Comparison of ENCODE assay signal across 17 cellular contexts in genomic region chr13:44439615-44440014, GRCh38.
DNase-seq lines count a peak whose midpoint lies in the region; ATAC-seq, FAIRE-seq and TF ChIP-seq lines count a peak whose summit lies in the region.
"Had no signal": no experiment of that assay in that cellular context is flagged by ENCODE, and none has a peak within 500 bp of the region (broad histone marks: within the 10 kb centered on the region; RNA-seq: fewer than 3 reads in every experiment).

No MANE protein-coding gene starts in this region.

- no peak overlapping the region for H3K4me2 ChIP-seq in astrocyte (ENCODE audit: low read length)

- peaks cover 68% of the 10 kb centered on the region for H4K20me1 ChIP-seq in astrocyte (ENCODE audit: insufficient read depth, low read length)

- TF ChIP-seq POLR2A in H54 (IDR thresholded peaks at IDR 0.05; ENCODE audit: low read depth, low read length), result no peak

- H3K4me1 ChIP-seq in HEK293 (ENCODE audit: control insufficient read depth, insufficient read depth, low read length), result peaks cover 2% of the 10 kb centered on the region
- H3K4me1 ChIP-seq in astrocyte (ENCODE audit: insufficient read depth, low read length), result peaks cover 9% of the 10 kb centered on the region
- H3K4me1 ChIP-seq in psoas muscle, result peaks cover 33% of the 10 kb centered on the region

- H3K27me3 ChIP-seq in astrocyte (ENCODE audit: insufficient read depth, low read length), result no peaks in the 10 kb centered on the region
- H3K27me3 ChIP-seq in psoas muscle (ENCODE audit: insufficient read depth in 3 of 3, low read length in 2 of 3), result no peaks in the 10 kb centered on the region

- H3K4me3 Mint-ChIP-seq in astrocyte (ENCODE audit: unreplicated experiment), result no peak overlapping the region
- H3K4me3 Mint-ChIP-seq: activated naive CD4-positive, alpha-beta T cell treated with anti-CD3 and anti-CD28 coated beads for 36 hours; T-helper 2 cell treated with Interferon-gamma antibody and Interleukin-4, amounts not matched to agents 5 μg/mL and 100 μg/mL, for 36 hours had no signal

- H3K9me3 Mint-ChIP-seq in astrocyte (ENCODE audit: unreplicated experiment), result no peaks in the 10 kb centered on the region
- H3K9me3 Mint-ChIP-seq: activated naive CD4-positive, alpha-beta T cell treated with anti-CD3 and anti-CD28 coated beads for 36 hours; T-helper 2 cell treated with Interferon-gamma antibody and Interleukin-4, amounts not matched to agents 5 μg/mL and 100 μg/mL, for 36 hours had no signal

- TF ChIP-seq CTCF in HEK293 (tag by site-specific recombination; IDR thresholded peaks at IDR 0.05), result no peak
- TF ChIP-seq CTCF in astrocyte (IDR thresholded peaks at IDR 0.05; ENCODE audit: insufficient read depth, low read depth, low read length), result no peak
- no peak for TF ChIP-seq CTCF in psoas muscle (IDR thresholded peaks at IDR 0.05)

- peaks cover 48% of the 10 kb centered on the region for H3K79me2 ChIP-seq in astrocyte (ENCODE audit: insufficient read depth, low read length)

- H3K36me3 Mint-ChIP-seq in astrocyte (ENCODE audit: low read depth, unreplicated experiment), result no peaks in the 10 kb centered on the region

- no peak overlapping the region for H3K9ac ChIP-seq in astrocyte (ENCODE audit: low read length)

- H3K27me3 Mint-ChIP-seq in astrocyte (ENCODE audit: low read depth, unreplicated experiment), result no peaks in the 10 kb centered on the region

- H3K27ac ChIP-seq in HEK293 (ENCODE audit: extremely low read depth, low read depth, low read length) (no peak overlapping the region), astrocyte (ENCODE audit: low read depth, low read length) (no peak overlapping the region), psoas muscle (peak overlapping the region; percentile 62)
- H3K27ac ChIP-seq: C4-2B, thoracic aorta had no signal

- ATAC-seq in psoas muscle, result no peak
- no peak for ATAC-seq in HG03571 (IDR thresholded peaks at IDR 0.05; ENCODE audit: unreplicated experiment)

- H2AFZ ChIP-seq in astrocyte (ENCODE audit: low read depth, low read length), result no peak overlapping the region

- H3K36me3 ChIP-seq in HEK293 (ENCODE audit: control insufficient read depth in 2 of 2, insufficient read depth in 1 of 2, low read length in 2 of 2) (peaks cover 0 to 2% of the 10 kb centered on the region in 2 experiments; a peak in 1 of 3 replicates), astrocyte (ENCODE audit: insufficient read depth, low read length) (no peaks in the 10 kb centered on the region), psoas muscle (ENCODE audit: insufficient read depth in 1 of 2, low read depth in 1 of 2) (peaks cover 0 to 3% of the 10 kb centered on the region in 2 donors)
- H3K36me3 ChIP-seq: thoracic aorta had no signal

- WGBS in psoas muscle, 3 donors, result 20 to 32% (median 25%) methylated on average over 2 of the region's 2 CpGs

- POLR2A ChIA-PET in HEK293 (lab: Yijun Ruan, JAX), result no interaction called here

- FAIRE-seq in astrocyte (lab: Jason Lieb, UNC), result peak; percentile 17
- FAIRE-seq in H54 (lab: Jason Lieb, UNC), result no peak
- FAIRE-seq: GM19239 had no signal

- peaks cover 9% of the 10 kb centered on the region for H3K4me1 Mint-ChIP-seq in astrocyte (ENCODE audit: low read depth, unreplicated experiment)

- DNase-seq in NAMALWA (ENCODE audit: low spot score) (peak; percentile 7), astrocyte (ENCODE audit: low read depth) (no peak), psoas muscle (no peak), H54 (ENCODE audit: insufficient read length, low spot score) (no peak), pons (ENCODE audit: low spot score) (no peak)
- DNase-seq: activated CD4-positive, alpha-beta T cell treated with anti-CD3 and anti-CD28 coated beads for 48 hours; activated naive CD4-positive, alpha-beta T cell treated with anti-CD3 and anti-CD28 coated beads for 36 hours; dermis blood vessel endothelial cell; DMS153; NCI-H1048; stimulated activated CD4-positive, alpha-beta T cell treated with anti-CD3 and anti-CD28 coated beads, Interleukin-4, amount 100 ng/mL, for 4 hours had no signal

- H3K27ac Mint-ChIP-seq in astrocyte (ENCODE audit: unreplicated experiment), result no peak overlapping the region
- H3K27ac Mint-ChIP-seq: activated naive CD4-positive, alpha-beta T cell treated with anti-CD3 and anti-CD28 coated beads for 36 hours; T-helper 2 cell treated with Interferon-gamma antibody and Interleukin-4, amounts not matched to agents 5 μg/mL and 100 μg/mL, for 36 hours had no signal

- intact Hi-C loops in psoas muscle (cut with DNase I), result loop anchor here (2.0 to 10.0 kb wide), 7 partner anchors 135 to 533 kb away; no protein-coding TSS in a partner anchor

- CTCF ChIA-PET in HEK293 (lab: Yijun Ruan, JAX), result interaction anchor here (0.7 to 5.0 kb wide), 5 partner anchors 31 to 532 kb away, joined by 3 to 80 read pairs (median 5); no protein-coding TSS in a partner anchor

- H3K4me3 ChIP-seq in HEK293 (ENCODE audit: low read depth, low read length) (no peak overlapping the region), astrocyte (ENCODE audit: insufficient read depth, low read depth, low read length) (no peak overlapping the region), psoas muscle (no peak overlapping the region)
- H3K4me3 ChIP-seq: thoracic aorta had no signal

- H3K9me3 ChIP-seq in HEK293 (ENCODE audit: control insufficient read depth, insufficient read depth, low read depth, low read length) (no peaks in the 10 kb centered on the region), astrocyte (ENCODE audit: insufficient read depth, low read depth, low read length) (no peaks in the 10 kb centered on the region), psoas muscle (no peaks in the 10 kb centered on the region)
- H3K9me3 ChIP-seq: thoracic aorta had no signal

TF ChIP-seq in HEK293, 187 proteins besides CTCF, POLR2A, EP300 and RAD21 (continues in another document):
- TF ChIP-seq ZBTB20 (tag by site-specific recombination; IDR thresholded peaks at IDR 0.05) (peak; percentile 83), ZNF121 (tag by site-specific recombination; IDR thresholded peaks at IDR 0.05) (no peak), HOXD13 (CRISPR knock-in tag; IDR thresholded peaks at IDR 0.05; ENCODE audit: borderline replicate concordance) (no peak), IKZF3 (tag by site-specific recombination; IDR thresholded peaks at IDR 0.05) (no peak), PBX3 (CRISPR knock-in tag; IDR thresholded peaks at IDR 0.05) (no peak), ZNF280D (tag by site-specific recombination; IDR thresholded peaks at IDR 0.05) (no peak), GFI1B (tag by site-specific recombination; IDR thresholded peaks at IDR 0.05) (no peak), KLF17 (tag by site-specific recombination; IDR thresholded peaks at IDR 0.05) (no peak), ZNF837 (tag by site-specific recombination; IDR thresholded peaks at IDR 0.05) (no peak), ZBTB17 (tag by site-specific recombination; IDR thresholded peaks at IDR 0.05) (peak; percentile 8; the same call in 1 of the 2 replicates), BCL6B (tag by site-specific recombination; IDR thresholded peaks at IDR 0.05) (no peak), ZNF677 (tag by site-specific recombination; IDR thresholded peaks at IDR 0.05) (no peak)
